8 cellular contexts compared by ENCODE assay signal in genomic region chr6:111985202-111985731, GRCh38.
DNase-seq lines count a peak whose midpoint lies in the region; ATAC-seq and TF ChIP-seq lines count a peak whose summit lies in the region.

No MANE protein-coding gene starts in this region.

- H3K9me3 ChIP-seq in esophagus (ENCODE audit: control insufficient read depth in 2 of 2, insufficient read depth in 1 of 2, low read depth in 1 of 2, low read length in 1 of 2) (no peaks in the 10 kb centered on the region), skeletal muscle satellite cell (replicated peaks; ENCODE audit: low read length) (no peaks in the 10 kb centered on the region), ascending aorta (no peaks in the 10 kb centered on the region), ovary (no peaks in the 10 kb centered on the region)

- H3K9ac ChIP-seq in skeletal muscle satellite cell (ENCODE audit: low read depth, low read length) = peak overlapping the region; percentile 68

- H3K4me3 ChIP-seq in esophagus (ENCODE audit: low read depth in 1 of 2, low read length in 2 of 2) (no peak overlapping the region), skeletal muscle satellite cell (ENCODE audit: low read length) (no peak overlapping the region), ascending aorta (no peak overlapping the region), ovary (no peak overlapping the region)

- DNase-seq in HS-27A (ENCODE audit: low read depth) = peak; percentile 74
- DNase-seq in SW 1271 (lab: John Stamatoyannopoulos, UW) = peak; percentile 49 to 55
- no peak for DNase-seq in ascending aorta (ENCODE audit: low spot score in 2 of 2)
- no peak for DNase-seq in NCI-H82 treated with DMSO at 0.1 percent for 48 hours (lab: John Stamatoyannopoulos, UW; ENCODE audit: unreplicated experiment)
- DNase-seq in ovary = no peak

- intact Hi-C loops in ascending aorta (cut with DNase I) (no loop called here), ovary (cut with DNase I) (no loop called here)

- H3K36me3 ChIP-seq in esophagus (ENCODE audit: control insufficient read depth in 2 of 2, insufficient read depth in 2 of 2, low read length in 1 of 2) (no peaks in the 10 kb centered on the region), skeletal muscle satellite cell (ENCODE audit: insufficient read depth, low read length) (no peaks in the 10 kb centered on the region), ascending aorta (no peaks in the 10 kb centered on the region), ovary (no peaks in the 10 kb centered on the region)

- TF ChIP-seq CTCF in ascending aorta (IDR thresholded peaks at IDR 0.05) (no peak), ovary (IDR thresholded peaks at IDR 0.05) (no peak)

- peaks cover 0 to 13% of the 10 kb centered on the region in 2 donors for H3K4me1 ChIP-seq in esophagus (ENCODE audit: control insufficient read depth in 2 of 2, insufficient read depth in 2 of 2, low read length in 1 of 2)
- peaks cover 26% of the 10 kb centered on the region for H3K4me1 ChIP-seq in skeletal muscle satellite cell (ENCODE audit: control insufficient read depth, insufficient read depth, low read length)
- no peaks in the 10 kb centered on the region for H3K4me1 ChIP-seq in ascending aorta
- H3K4me1 ChIP-seq in ovary (ENCODE audit: insufficient read depth) = no peaks in the 10 kb centered on the region

- H3K27ac ChIP-seq in esophagus (ENCODE audit: low read depth in 2 of 2, low read length in 1 of 2) (peak overlapping the region; percentile 80 to 83), ascending aorta (no peak overlapping the region), ovary (no peak overlapping the region)

- H3K4me2 ChIP-seq in skeletal muscle satellite cell (ENCODE audit: low read length) = peak overlapping the region; percentile 9

- no peak for ATAC-seq in GM21619 (IDR thresholded peaks at IDR 0.05; ENCODE audit: unreplicated experiment)

- H3K27me3 ChIP-seq in esophagus (ENCODE audit: control insufficient read depth in 1 of 2, insufficient read depth in 2 of 2, low read length in 2 of 2) (no peaks in the 10 kb centered on the region), skeletal muscle satellite cell (ENCODE audit: control insufficient read depth, insufficient read depth, low read length) (no peaks in the 10 kb centered on the region), ascending aorta (no peaks in the 10 kb centered on the region), ovary (no peaks in the 10 kb centered on the region)

- TF ChIP-seq EP300 in ovary (IDR thresholded peaks at IDR 0.05) = no peak

- TF ChIP-seq POLR2A in ovary (IDR thresholded peaks at IDR 0.05) = no peak

- 53 to 66% methylated on average over 4 of the region's 4 CpGs for WGBS in esophagus, 2 donors
- 84 to 93% (median 90%) methylated on average over 4 of the region's 4 CpGs for WGBS in ovary, 3 donors

Comparison
In these comparisons a context has a peak if more than half of its experiments do, and no peak if none do; other contexts are left out.
1. DNase-seq: peak in HS-27A (single experiment) and SW 1271 (2 of 2); none in ascending aorta (0 of 2), NCI-H82 treated with DMSO at 0.1 percent for 48 hours (single experiment) and ovary (0 of 5).
2. H3K27ac ChIP-seq: peak in esophagus (2 of 2); none in ascending aorta (0 of 2) and ovary (0 of 2).